In genomic region chr9:118583414-118583813, GRCh38 we compare ENCODE assay signal across 34 cellular contexts.
DNase-seq lines count a peak whose midpoint lies in the region; ATAC-seq, FAIRE-seq and TF ChIP-seq lines count a peak whose summit lies in the region.
"Had no signal": no experiment of that assay in that cellular context is flagged by ENCODE, and none has a peak within 500 bp of the region (broad histone marks: within the 10 kb centered on the region; RNA-seq: fewer than 3 reads in every experiment).

No MANE protein-coding gene starts in this region.

- 9% methylated on average over 4 of the region's 4 CpGs for WGBS in HepG2 (ENCODE audit: low lambda C conversion rate)
- WGBS in right lobe of liver (ENCODE audit: insufficient coverage, low coverage, low lambda C conversion rate, missing lambda C conversion rate): 85% methylated on average over 4 of the region's 4 CpGs
- 47% methylated on average over 4 of the region's 4 CpGs for WGBS in A549 (ENCODE audit: missing lambda C conversion rate)
- 0% methylated on average over 4 of the region's 4 CpGs for WGBS in K562 (ENCODE audit: insufficient coverage, low coverage, missing lambda C conversion rate)
- 68 to 94% (median 79%) methylated on average over 4 of the region's 4 CpGs for WGBS in stomach, 5 donors

- H3K36me3 ChIP-seq in HepG2 (replicated peaks in 1 of 2; ENCODE audit: control insufficient read depth in 1 of 2, insufficient read depth in 2 of 2, low read length in 2 of 2) (no peaks in the 10 kb centered on the region), right lobe of liver (no peaks in the 10 kb centered on the region), K562 (ENCODE audit: control insufficient read depth, insufficient read depth, low read length) (no peaks in the 10 kb centered on the region), stomach (no peaks in the 10 kb centered on the region)
- H3K36me3 ChIP-seq: BE2C; BLaER1; BLaER1 treated with 17β-estradiol and CSF1 and Interleukin-3, amounts not matched to agents 10 nM and 100 nM had no signal

- no peak for TF ChIP-seq POLR2A in HepG2 (IDR thresholded peaks at IDR 0.05; ENCODE audit: insufficient read depth in 1 of 2, low read depth in 2 of 2, low read length in 2 of 2)
- TF ChIP-seq POLR2A in right lobe of liver (IDR thresholded peaks at IDR 0.05): no peak
- no peak for TF ChIP-seq POLR2A in A549 (IDR thresholded peaks at IDR 0.05; ENCODE audit: low read length)
- no peak for TF ChIP-seq POLR2A in H54 (IDR thresholded peaks at IDR 0.05; ENCODE audit: low read depth, low read length)
- TF ChIP-seq POLR2A in K562 (conservative IDR thresholded peaks at IDR 0.05): no peak
- TF ChIP-seq POLR2A in stomach (IDR thresholded peaks at IDR 0.05): no peak

- no peaks in the 10 kb centered on the region for H3K9me1 ChIP-seq in K562 (ENCODE audit: control insufficient read depth, insufficient read depth, low read length)

- ATAC-seq in HepG2: no peak
- ATAC-seq in right lobe of liver: no peak
- no peak for ATAC-seq in A549
- ATAC-seq in K562: no peak
- no peak for ATAC-seq in GM21390 (IDR thresholded peaks at IDR 0.05; ENCODE audit: unreplicated experiment)
- ATAC-seq in GM21423 (IDR thresholded peaks at IDR 0.05; ENCODE audit: unreplicated experiment): no peak
- ATAC-seq: CD8-positive, alpha-beta T cell had no signal

- H4K20me1 ChIP-seq in HepG2 (ENCODE audit: insufficient read depth, low read length): no peaks in the 10 kb centered on the region
- H4K20me1 ChIP-seq in K562 (replicated peaks; ENCODE audit: control insufficient read depth, insufficient read depth, low read length): no peaks in the 10 kb centered on the region
- H4K20me1 ChIP-seq: BLaER1; BLaER1 treated with 17β-estradiol and CSF1 and Interleukin-3, amounts not matched to agents 10 nM and 100 nM had no signal

- FAIRE-seq in HepG2 (lab: Jason Lieb, UNC) (no peak), A549 (lab: Jason Lieb, UNC) (no peak), H54 (lab: Jason Lieb, UNC) (peak; percentile 80), K562 (lab: Jason Lieb, UNC) (no peak)
- FAIRE-seq: A204.1, D721Med had no signal

- POLR2A ChIA-PET in HepG2 (lab: Yijun Ruan, JAX) (no interaction called here), A549 (lab: Yijun Ruan, JAX) (no interaction called here), K562 (lab: Yijun Ruan, JAX) (no interaction called here)

- intact Hi-C loops in HepG2 (cut with micrococcal nuclease; ENCODE audit: unreplicated experiment) (no loop called here), right lobe of liver (cut with DNase I) (no loop called here), K562 (cut with micrococcal nuclease) (no loop called here), stomach (cut with DNase I; ENCODE audit: low total_unique reads) (no loop called here)

- H3K4me3 ChIP-seq in HepG2 (replicated peaks in 1 of 3; ENCODE audit: insufficient read depth in 1 of 3, low read depth in 2 of 3, low read length in 3 of 3) (no peak overlapping the region), right lobe of liver (no peak overlapping the region), A549 (no peak overlapping the region), K562 (no peak overlapping the region), stomach (no peak overlapping the region)
- H3K4me3 ChIP-seq: BLaER1; BLaER1 treated with 17β-estradiol and CSF1 and Interleukin-3, amounts not matched to agents 10 nM and 100 nM had no signal

- BruUV-seq in HepG2 (replicated peaks; lab: Mats Ljungman, UMichigan) (no TSS peak), K562 (replicated peaks; lab: Mats Ljungman, UMichigan) (no TSS peak)

- no peak overlapping the region for H3K27ac ChIP-seq in HepG2 (ENCODE audit: extremely low read length, insufficient read depth, low read length)
- H3K27ac ChIP-seq in right lobe of liver: no peak overlapping the region
- H3K27ac ChIP-seq in A549: no peak overlapping the region
- H3K27ac ChIP-seq in K562 (ENCODE audit: extremely low read depth, low read depth, low read length): no peak overlapping the region
- H3K27ac ChIP-seq in stomach: no peak overlapping the region
- H3K27ac ChIP-seq: 22Rv1; BLaER1; BLaER1 treated with 17β-estradiol and CSF1 and Interleukin-3, amounts not matched to agents 10 nM and 100 nM; C4-2B had no signal

- H3K27me3 ChIP-seq in HepG2 (ENCODE audit: control insufficient read depth in 1 of 2, insufficient read depth in 2 of 2, low read length in 2 of 2) (no peaks in the 10 kb centered on the region), right lobe of liver (no peaks in the 10 kb centered on the region), K562 (ENCODE audit: control insufficient read depth in 2 of 2, insufficient read depth in 2 of 2, low read length in 2 of 2) (no peaks in the 10 kb centered on the region), stomach (no peaks in the 10 kb centered on the region)
- H3K27me3 ChIP-seq: BE2C; BLaER1; BLaER1 treated with 17β-estradiol and CSF1 and Interleukin-3, amounts not matched to agents 10 nM and 100 nM had no signal

- TF ChIP-seq EP300 in HepG2 (IDR thresholded peaks at IDR 0.05; ENCODE audit: low read depth in 2 of 2, low read length in 2 of 2): no peak
- no peak for TF ChIP-seq EP300 in HepG2 (CRISPR knock-in tag; IDR thresholded peaks at IDR 0.05; ENCODE audit: borderline replicate concordance)
- no peak for TF ChIP-seq EP300 in A549 (IDR thresholded peaks at IDR 0.05)
- no peak for TF ChIP-seq EP300 in K562 (IDR thresholded peaks at IDR 0.05; ENCODE audit: low read length)
- no peak for TF ChIP-seq EP300 in stomach (IDR thresholded peaks at IDR 0.05)

- H3K4me1 ChIP-seq in HepG2 (ENCODE audit: insufficient read depth, low read length): no peaks in the 10 kb centered on the region
- H3K4me1 ChIP-seq in right lobe of liver: no peaks in the 10 kb centered on the region
- peaks cover under 1% of the 10 kb centered on the region; the same call in 1 of the 3 replicates for H3K4me1 ChIP-seq in A549
- no peaks in the 10 kb centered on the region for H3K4me1 ChIP-seq in K562 (replicated peaks in 1 of 2; ENCODE audit: control insufficient read depth in 2 of 2, insufficient read depth in 2 of 2, low read length in 2 of 2)
- no peaks in the 10 kb centered on the region for H3K4me1 ChIP-seq in stomach
- H3K4me1 ChIP-seq: BE2C; BLaER1; BLaER1 treated with 17β-estradiol and CSF1 and Interleukin-3, amounts not matched to agents 10 nM and 100 nM; Caco-2 had no signal

- TF ChIP-seq RAD21 in HepG2 (CRISPR knock-in tag; IDR thresholded peaks at IDR 0.05) (no peak), A549 (conservative IDR thresholded peaks at IDR 0.05 in 1 of 2, IDR thresholded peaks at IDR 0.05 in 1 of 2) (no peak), K562 (CRISPR knock-in tag; conservative IDR thresholded peaks at IDR 0.05 in 1 of 2, IDR thresholded peaks at IDR 0.05 in 1 of 2) (no peak)

- H3K9me3 ChIP-seq in HepG2 (ENCODE audit: low read length) (peaks cover 97% of the 10 kb centered on the region), right lobe of liver (no peaks in the 10 kb centered on the region), A549 (no peaks in the 10 kb centered on the region; the same call in 2 of the 3 replicates), K562 (replicated peaks; ENCODE audit: control insufficient read depth, insufficient read depth, low read depth, low read length) (no peaks in the 10 kb centered on the region; the same call in 1 of the 2 replicates), stomach (peaks cover 0 to 5% (median 2%) of the 10 kb centered on the region in 4 donors)
- H3K9me3 ChIP-seq: BE2C, BLaER1, Caco-2 had no signal

- in situ Hi-C loops in HepG2 (cut with HindIII; ENCODE audit: extremely low pct_ligation_motif_present, low pct_unique_long_range_greater_than_20kb) (no loop called here), K562 (cut with MboI) (no loop called here)

- H3K79me2 ChIP-seq in HepG2 (ENCODE audit: insufficient read depth, low read length) (no peaks in the 10 kb centered on the region), K562 (ENCODE audit: control insufficient read depth, insufficient read depth, low read length) (no peaks in the 10 kb centered on the region)

- no peak for DNase-seq in HepG2 (ENCODE audit: low spot score)
- DNase-seq in right lobe of liver: no peak
- no peak for DNase-seq in A549 (ENCODE audit: low read depth in 1 of 2, low spot score in 1 of 2)
- no peak for DNase-seq in H54 (ENCODE audit: insufficient read length, low spot score)
- no peak for DNase-seq in K562 (ENCODE audit: extremely low read depth in 1 of 4, low spot score in 3 of 4)
- no peak for DNase-seq in stomach
- DNase-seq: 8988T; ACHN; AML-193; BE2C; C1 segment of cervical spinal cord; Caco-2; Calu3; CD4-positive, alpha-beta memory T cell; CD4-positive, alpha-beta T cell; CD4-positive, CD25-positive, alpha-beta regulatory T cell; CD8-positive, alpha-beta memory T cell; CD8-positive, alpha-beta T cell; COR-L47; DMS 273 treated with DMSO at 0.1 percent for 48 hours; DMS153; DMS53; DMS79; DMS79 treated with DMSO at 0.1 percent for 48 hours; DND-41; EL had no signal

- H3K4me2 ChIP-seq in HepG2 (ENCODE audit: low read depth, low read length): no peak overlapping the region
- no peak overlapping the region for H3K4me2 ChIP-seq in A549
- H3K4me2 ChIP-seq in K562 (ENCODE audit: insufficient read depth, low read length): no peak overlapping the region
- H3K4me2 ChIP-seq: BLaER1; BLaER1 treated with 17β-estradiol and CSF1 and Interleukin-3, amounts not matched to agents 10 nM and 100 nM had no signal

- CTCF ChIA-PET in HepG2 (lab: Yijun Ruan, JAX; ENCODE audit: low intra/inter-chr PET ratio, low total read pairs): no interaction called here
- CTCF ChIA-PET in A549 (lab: Yijun Ruan, JAX): interaction anchor here (1.2 to 1.3 kb wide), 2 partner anchors 12 to 77 kb away, joined by 3 read pairs; no protein-coding TSS in a partner anchor
- CTCF ChIA-PET in K562 (lab: Yijun Ruan, JAX; ENCODE audit: low intra/inter-chr PET ratio): no interaction called here

- TF ChIP-seq CTCF in HepG2 (CRISPR knock-in tag; IDR thresholded peaks at IDR 0.05): no peak
- no peak for TF ChIP-seq CTCF in right lobe of liver (IDR thresholded peaks at IDR 0.05)
- TF ChIP-seq CTCF in A549 (IDR thresholded peaks at IDR 0.05): no peak
- no peak for TF ChIP-seq CTCF in K562 (IDR thresholded peaks at IDR 0.05 in 2 of 3, conservative IDR thresholded peaks at IDR 0.05 in 1 of 3; ENCODE audit: insufficient read depth in 2 of 3, low read depth in 1 of 3, low read length in 3 of 3)
- TF ChIP-seq CTCF in stomach (IDR thresholded peaks at IDR 0.05): no peak

- H3K9ac ChIP-seq in HepG2 (ENCODE audit: insufficient read depth, low read depth, low read length): no peak overlapping the region
- no peak overlapping the region for H3K9ac ChIP-seq in K562 (ENCODE audit: insufficient read depth in 1 of 2, low read depth in 2 of 2, low read length in 2 of 2)
- H3K9ac ChIP-seq: BLaER1; BLaER1 treated with 17β-estradiol and CSF1 and Interleukin-3, amounts not matched to agents 10 nM and 100 nM had no signal

- H2AFZ ChIP-seq in HepG2 (ENCODE audit: low read length): no peak overlapping the region
- H2AFZ ChIP-seq in K562 (ENCODE audit: low read depth, low read length): no peak overlapping the region

TF ChIP-seq in HepG2, 621 proteins besides CTCF, POLR2A, EP300 and RAD21 (continues in another document):
- no peak for TF ChIP-seq CEBPG (CRISPR knock-in tag; IDR thresholded peaks at IDR 0.05)

TF ChIP-seq in A549, 52 proteins besides CTCF, POLR2A, EP300 and RAD21 (continues in another document):
- TF ChIP-seq MAFK (IDR thresholded peaks at IDR 0.05; ENCODE audit: partially characterized antibody): peak; percentile 73
- no peak for TF ChIP-seq SREBF2 (IDR thresholded peaks at IDR 0.05)

TF ChIP-seq in K562, 482 proteins besides CTCF, POLR2A, EP300 and RAD21 (continues in another document):
- peak; percentile 44; the same call in 1 of the 2 replicates for TF ChIP-seq ZNF316 (IDR thresholded peaks at IDR 0.05)

Comparison
In these comparisons a context has a peak if more than half of its experiments do, and no peak if none do; other contexts are left out.
1. Of the 241 proteins assayed by ChIP-seq in both HepG2 and K562: peak only in HepG2: MAFF; only in K562: none; in both: none; in neither: 239; mixed calls (peak in some experiments, not most) for 1.